Comparison of ENCODE assay signal across 24 cellular contexts in the genomic region with DNA sequence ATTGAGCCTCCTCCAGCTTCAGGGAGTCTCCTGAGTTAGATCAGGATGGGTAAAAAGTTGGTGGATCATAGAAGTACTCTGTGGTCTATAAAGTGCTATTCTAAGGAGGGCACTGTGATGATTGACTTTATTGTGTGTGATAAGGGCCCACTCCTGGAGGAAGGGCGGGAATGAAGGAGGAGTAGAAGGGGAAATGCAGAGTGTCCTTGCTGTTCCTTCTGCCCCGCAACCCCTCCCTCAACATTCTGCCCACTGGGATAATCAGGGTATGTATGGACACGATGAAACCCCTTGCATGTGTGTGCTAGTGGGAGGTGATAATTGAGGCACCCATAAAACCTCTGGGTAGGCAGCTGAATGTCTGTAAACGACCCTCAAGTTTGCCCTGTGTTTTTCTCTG.
"Had no signal": no experiment of that assay in that cellular context is flagged by ENCODE, and none has a peak within 500 bp of the region (broad histone marks: within the 10 kb centered on the region; RNA-seq: fewer than 3 reads in every experiment).

No MANE protein-coding gene starts in this region.

- ATAC-seq: left ventricle myocardium superior; lower lobe of right lung; naive thymus-derived CD4-positive, alpha-beta T cell; sciatic nerve; upper lobe of right lung had no signal

- H3K4me3 Mint-ChIP-seq: dendritic cell treated with granulocyte-macrophage colony-stimulating factor and Interleukin-4, amounts not matched to agents 40 ng/mL and 50 ng/mL, for 4 days; immature natural killer cell; memory B cell; naive thymus-derived CD4-positive, alpha-beta T cell had no signal

- H3K4me3 ChIP-seq: colonic mucosa, esophagus muscularis mucosa, lower lobe of right lung, prostate gland, right atrium auricular region, smooth muscle cell, transverse colon, upper lobe of right lung, vagina had no signal

- H3K4me1 ChIP-seq: colonic mucosa, esophagus muscularis mucosa, lower lobe of right lung, prostate gland, right atrium auricular region, transverse colon, upper lobe of right lung had no signal

- H3K36me3 Mint-ChIP-seq: immature natural killer cell; memory B cell; naive thymus-derived CD4-positive, alpha-beta T cell had no signal

- H3K27ac Mint-ChIP-seq: dendritic cell treated with granulocyte-macrophage colony-stimulating factor and Interleukin-4, amounts not matched to agents 40 ng/mL and 50 ng/mL, for 4 days; immature natural killer cell; memory B cell; naive thymus-derived CD4-positive, alpha-beta T cell had no signal

- H3K36me3 ChIP-seq: colonic mucosa, esophagus muscularis mucosa, lower lobe of right lung, prostate gland, right atrium auricular region, transverse colon, upper lobe of right lung, vagina had no signal

- H3K9me3 ChIP-seq: colonic mucosa, esophagus muscularis mucosa, lower lobe of right lung, prostate gland, right atrium auricular region, transverse colon, upper lobe of right lung, vagina had no signal

- H3K27ac ChIP-seq: colonic mucosa, esophagus muscularis mucosa, lower lobe of right lung, prostate gland, right atrium auricular region, transverse colon, upper lobe of right lung, vagina had no signal

- H3K27me3 Mint-ChIP-seq: dendritic cell treated with granulocyte-macrophage colony-stimulating factor and Interleukin-4, amounts not matched to agents 40 ng/mL and 50 ng/mL, for 4 days had no signal

- H3K9me3 Mint-ChIP-seq: dendritic cell treated with granulocyte-macrophage colony-stimulating factor and Interleukin-4, amounts not matched to agents 40 ng/mL and 50 ng/mL, for 4 days; immature natural killer cell; memory B cell; naive thymus-derived CD4-positive, alpha-beta T cell had no signal

- H3K27me3 ChIP-seq: colonic mucosa, esophagus muscularis mucosa, right atrium auricular region, transverse colon, upper lobe of right lung, vagina had no signal

- H3K4me2 ChIP-seq: smooth muscle cell had no signal

- DNase-seq: central memory CD4-positive, alpha-beta T cell; colonic mucosa; effector memory CD4-positive, alpha-beta T cell; immature natural killer cell; islet precursor cell; kidney glomerular epithelial cell; left ventricle myocardium superior; lower lobe of right lung; naive thymus-derived CD4-positive, alpha-beta T cell; stimulated activated CD4-positive, alpha-beta T cell treated with anti-CD3 and anti-CD28 coated beads, Interleukin-12 subunit alpha, Interleukin-12 subunit beta, amount 100 ng/mL, for 4 hours; stimulated activated CD4-positive, alpha-beta T cell treated with anti-CD3 and anti-CD28 coated beads, Interleukin-1b, Interleukin-23, amount 100 ng/mL, for 48 hours; stimulated activated CD4-positive, alpha-beta T cell treated with anti-CD3 and anti-CD28 coated beads, Interleukin-4, amount 100 ng/mL, for 1 hour; stimulated activated CD8-positive, alpha-beta memory T cell treated with anti-CD3 and anti-CD28 coated beads, Interleukin-4, amount 100 ng/mL, for 48 hours; stimulated activated naive CD4-positive, alpha-beta T cell treated with Interleukin-2 at 50 U/mL for 16 hours; transverse colon; upper lobe of right lung had no signal

- H3K4me1 Mint-ChIP-seq: immature natural killer cell had no signal
